10 cellular contexts compared by ENCODE assay signal in genomic region chr18:79402209-79402576, GRCh38. TPM values are rescaled to one million over a fixed set of nuclear protein-coding genes. Genes with fewer than 3 reads are reported as not detected.
A peak's percentile ranks its signal among the peaks of the same experiment; 100 is the strongest.
DNase-seq lines count a peak whose midpoint lies in the region; ATAC-seq and TF ChIP-seq lines count a peak whose summit lies in the region.
"Had no signal": no experiment of that assay in that cellular context is flagged by ENCODE, and none has a peak within 500 bp of the region (broad histone marks: within the 10 kb centered on the region; RNA-seq: fewer than 3 reads in every experiment).

No MANE protein-coding gene starts in this region.

- peak overlapping the region; percentile 87 for H3K27ac ChIP-seq in CD4-positive, alpha-beta memory T cell (ENCODE audit: low read depth, low read length)
- H3K27ac ChIP-seq in RWPE1 = peak overlapping the region; percentile 71
- peak overlapping the region; percentile 93 for H3K27ac ChIP-seq in effector memory CD4-positive, alpha-beta T cell (ENCODE audit: insufficient read depth, low read length, poor library complexity, severe bottlenecking)

- no peaks in the 10 kb centered on the region for H3K27me3 ChIP-seq in CD4-positive, alpha-beta memory T cell (ENCODE audit: insufficient read depth, low read length)
- no peaks in the 10 kb centered on the region for H3K27me3 ChIP-seq in effector memory CD4-positive, alpha-beta T cell (replicated peaks; ENCODE audit: control insufficient read depth, insufficient read depth, low read length, poor library complexity, severe bottlenecking)

- intact Hi-C loops in CD4-positive, alpha-beta memory T cell (cut with micrococcal nuclease) = loop anchor here (5.0 to 10.0 kb wide), 3 partner anchors 35 to 630 kb away; partner anchors contain the start of genes ATP9B and RBFA
- intact Hi-C loops in posterior vena cava (cut with DNase I) = loop anchor here (5.0 to 10.0 kb wide), 2 partner anchors 53 to 55 kb away; no protein-coding TSS in a partner anchor

- no peaks in the 10 kb centered on the region for H3K36me3 ChIP-seq in CD4-positive, alpha-beta memory T cell (ENCODE audit: insufficient read depth, low read length)
- H3K36me3 ChIP-seq in effector memory CD4-positive, alpha-beta T cell (ENCODE audit: control insufficient read depth, insufficient read depth, low read length) = no peaks in the 10 kb centered on the region

- H3K4me3 ChIP-seq in CD4-positive, alpha-beta memory T cell (ENCODE audit: low read length in 2 of 2) = peak overlapping the region in 1 of 2 donors; percentile 56
- H3K4me3 ChIP-seq in effector memory CD4-positive, alpha-beta T cell (ENCODE audit: insufficient read depth, low read depth, low read length, poor library complexity, severe bottlenecking) = peak overlapping the region; percentile 48

- peaks cover 0 to 2% of the 10 kb centered on the region in 2 donors for H3K27me3 Mint-ChIP-seq in CD4-positive, alpha-beta memory T cell

- peaks cover 81% of the 10 kb centered on the region for H3K4me1 ChIP-seq in CD4-positive, alpha-beta memory T cell (ENCODE audit: insufficient read depth, low read length)
- peaks cover 62% of the 10 kb centered on the region for H3K4me1 ChIP-seq in effector memory CD4-positive, alpha-beta T cell (ENCODE audit: control insufficient read depth, insufficient read depth, low read length, poor library complexity, severe bottlenecking)

- H3K4me1 Mint-ChIP-seq in CD4-positive, alpha-beta memory T cell = peaks cover 42 to 81% (median 66%) of the 10 kb centered on the region in 4 donors

- H3K4me3 Mint-ChIP-seq in CD4-positive, alpha-beta memory T cell = peak overlapping the region; percentile 83 to 95 (median 92)

- no peak for TF ChIP-seq CTCF in RWPE1 (conservative IDR thresholded peaks at IDR 0.05; ENCODE audit: low read depth)

- in situ Hi-C loops in G401 (cut with HindIII; ENCODE audit: low sequenced_read_pairs) = no loop called here

- CTCF ChIA-PET in CD4-positive, alpha-beta memory T cell (lab: Charles Lee; ENCODE audit: partially characterized antibody) = interaction anchor here (1.6 to 4.2 kb wide), 3 partner anchors 9 to 121 kb away, joined by 6 to 20 read pairs (median 8); no protein-coding TSS in a partner anchor
- CTCF ChIA-PET in RWPE1 (lab: Yijun Ruan, JAX) = interaction anchor here (0.9 kb wide), 1 partner anchor 11 kb away, joined by 3 read pairs; no protein-coding TSS in a partner anchor

- H3K36me3 Mint-ChIP-seq in CD4-positive, alpha-beta memory T cell = peaks cover 3 to 30% of the 10 kb centered on the region in 2 donors

- no peak for ATAC-seq in HG02759 (IDR thresholded peaks at IDR 0.05; ENCODE audit: unreplicated experiment)

- peak in 2 of 5 donors; percentile 33 to 44 for DNase-seq in CD4-positive, alpha-beta memory T cell
- DNase-seq in RWPE1 (ENCODE audit: low spot score) = no peak
- no peak for DNase-seq in effector memory CD4-positive, alpha-beta T cell
- DNase-seq in posterior vena cava (ENCODE audit: low spot score) = peak; percentile 78
- DNase-seq in NCI-H1436 (lab: John Stamatoyannopoulos, UW) = no peak
- DNase-seq in G401 (ENCODE audit: low spot score) = no peak
- no peak for DNase-seq in H4 (ENCODE audit: low spot score)
- DNase-seq: activated effector memory CD4-positive, alpha-beta T cell treated with Interleukin-2 at 50 U/mL for 16 hours; occipital lobe had no signal

- peak overlapping the region in 6 of 7 donors; percentile 95 to 100 (median 98) for H3K27ac Mint-ChIP-seq in CD4-positive, alpha-beta memory T cell

- H3K9me3 ChIP-seq in CD4-positive, alpha-beta memory T cell (ENCODE audit: control insufficient read depth in 1 of 2, low read length in 2 of 2) = no peaks in the 10 kb centered on the region
- no peaks in the 10 kb centered on the region for H3K9me3 ChIP-seq in effector memory CD4-positive, alpha-beta T cell (ENCODE audit: control insufficient read depth, low read length)

- peaks cover 0 to 2% (median 0%) of the 10 kb centered on the region in 8 donors for H3K9me3 Mint-ChIP-seq in CD4-positive, alpha-beta memory T cell

- POLR2A ChIA-PET in CD4-positive, alpha-beta memory T cell (lab: Charles Lee; ENCODE audit: partially characterized antibody) = interaction anchor here (1.2 to 17.0 kb wide), 4 partner anchors 9 to 121 kb away, joined by 3 to 173 read pairs (median 38); no protein-coding TSS in a partner anchor
- POLR2A ChIA-PET in RWPE1 (lab: Yijun Ruan, JAX; ENCODE audit: low non-redundant PET) = no interaction called here

RNA-seq across cellular contexts. Expression of gene NFATC1, which starts 6.5 kb away (rescaled TPM):
- total RNA-seq in CD4-positive, alpha-beta memory T cell = 10 to 100 TPM; 64.3 to 69.6 TPM
- polyA plus RNA-seq in CD4-positive, alpha-beta memory T cell = 10 to 100 TPM; 15.3 to 45.5 TPM
- total RNA-seq in posterior vena cava = 10 to 100 TPM; 23.9 to 26.9 TPM
- total RNA-seq in G401 (2014; rRNA removed; shearing (Covaris generic)) = 6.8 and 11.9 TPM in 2 replicates
- 3.2 and 4.3 TPM in 2 replicates for total RNA-seq in H4 (2014; rRNA removed; shearing (Covaris generic))
